In the genomic region with DNA sequence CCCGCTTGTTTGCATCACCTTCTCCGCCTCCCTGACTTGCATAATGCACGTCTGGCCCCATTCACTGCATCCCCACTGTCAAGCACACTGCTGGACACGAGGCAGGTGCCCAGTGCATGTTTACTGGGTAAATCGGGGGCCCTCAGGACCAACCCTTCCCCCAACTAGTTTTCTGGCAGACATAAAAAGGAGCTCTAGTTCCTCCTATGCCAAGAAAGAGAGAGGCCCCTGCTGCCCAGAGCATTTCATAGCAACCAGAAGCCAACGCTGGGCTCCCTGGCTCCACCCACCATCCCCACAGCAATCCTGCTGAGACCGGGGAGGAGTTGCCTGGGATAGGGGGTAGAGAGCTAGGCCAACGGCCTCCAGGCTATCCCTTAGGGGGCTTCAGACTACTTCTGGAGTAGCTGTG, we compare ENCODE assay signal across 12 cellular contexts. TPM values are rescaled to one million over a fixed set of nuclear protein-coding genes. Genes with fewer than 3 reads are reported as not detected.
DNase-seq lines count a peak whose midpoint lies in the region; ATAC-seq and TF ChIP-seq lines count a peak whose summit lies in the region.
"Had no signal": no experiment of that assay in that cellular context is flagged by ENCODE, and none has a peak within 500 bp of the region (broad histone marks: within the 10 kb centered on the region; RNA-seq: fewer than 3 reads in every experiment).

No MANE protein-coding gene starts in this region.

- H3K9ac ChIP-seq in endodermal cell (ENCODE audit: extremely low read depth, low read length, poor library complexity, severe bottlenecking) (no peak overlapping the region), mesendoderm (ENCODE audit: low read length) (peak overlapping the region; percentile 32)

- H3K27ac Mint-ChIP-seq in endodermal cell, result peak overlapping the region; percentile 52
- peak overlapping the region in 1 of 8 donors; percentile 29 for H3K27ac Mint-ChIP-seq in CD8-positive, alpha-beta memory T cell

- no peaks in the 10 kb centered on the region for H3K9me3 Mint-ChIP-seq in endodermal cell
- no peaks in the 10 kb centered on the region for H3K9me3 Mint-ChIP-seq in CD8-positive, alpha-beta memory T cell

- no peak overlapping the region for H3K23ac ChIP-seq in mesendoderm (ENCODE audit: low read length)

- peaks cover 4% of the 10 kb centered on the region for H3K4me1 Mint-ChIP-seq in endodermal cell
- peaks cover 0 to 9% (median 0%) of the 10 kb centered on the region in 3 donors for H3K4me1 Mint-ChIP-seq in CD8-positive, alpha-beta memory T cell

- no peak overlapping the region for H2BK15ac ChIP-seq in mesendoderm (replicated peaks; ENCODE audit: low read depth)

- POLR2A ChIA-PET in CD8-positive, alpha-beta memory T cell (lab: Charles Lee), result no interaction called here

- no peak overlapping the region for H2BK120ac ChIP-seq in mesendoderm (ENCODE audit: low read depth, low read length)

- DNase-seq in T47D (ENCODE audit: low read depth in 1 of 2, low spot score in 1 of 2) (peak; percentile 29 to 57), breast epithelium (ENCODE audit: low spot score in 2 of 2) (no peak), endodermal cell (peak; percentile 91), mesendoderm (peak; percentile 90), A172 (ENCODE audit: low spot score) (no peak), posterior vena cava (ENCODE audit: low spot score) (no peak)
- no peak for DNase-seq in CD8-positive, alpha-beta memory T cell
- DNase-seq: activated CD8-positive, alpha-beta memory T cell treated with anti-CD3 and anti-CD28 coated beads for 24 hours; NCI-H2029 treated with DMSO at 0.1 percent for 48 hours; SHP77 had no signal

- H2AK5ac ChIP-seq in mesendoderm (ENCODE audit: low read length), result no peak overlapping the region

- CTCF ChIA-PET in CD8-positive, alpha-beta memory T cell (lab: Charles Lee), result no interaction called here

- H3K4me3 ChIP-seq in breast epithelium (no peak overlapping the region), endodermal cell (ENCODE audit: low read length) (no peak overlapping the region), mesendoderm (ENCODE audit: low read length) (no peak overlapping the region)
- H3K4me3 ChIP-seq in CD8-positive, alpha-beta memory T cell (ENCODE audit: low read length), result no peak overlapping the region
- H3K4me3 ChIP-seq: adrenal gland had no signal

- WGBS in endodermal cell (ENCODE audit: insufficient coverage in 1 of 2, insufficient read length in 1 of 2), 2 experiments, result 58 to 62% methylated on average over 6 to 8 of the region's 8 CpGs
- no CpG with 5 or more reads among the region's 8 CpGs for WGBS in mesendoderm (ENCODE audit: extremely low coverage, insufficient coverage, low lambda C conversion rate)

- H3K4me3 Mint-ChIP-seq in endodermal cell, result no peak overlapping the region
- H3K4me3 Mint-ChIP-seq in CD8-positive, alpha-beta memory T cell, result no peak overlapping the region

- in situ Hi-C loops in T47D (cut with HindIII; ENCODE audit: low pct_unique_long_range_greater_than_20kb, low sequenced_read_pairs), result no loop called here

- no peak overlapping the region for H4K8ac ChIP-seq in mesendoderm (ENCODE audit: low read depth, low read length)

- intact Hi-C loops in breast epithelium (cut with DNase I; ENCODE audit: low total_unique reads), result no loop called here
- intact Hi-C loops in posterior vena cava (cut with DNase I), result no loop called here

- TF ChIP-seq POLR2A in breast epithelium (IDR thresholded peaks at IDR 0.05), result no peak

- no peaks in the 10 kb centered on the region for H3K27me3 ChIP-seq in breast epithelium
- no peaks in the 10 kb centered on the region for H3K27me3 ChIP-seq in endodermal cell (ENCODE audit: control insufficient read depth, insufficient read depth, low read length, poor library complexity, severe bottlenecking)
- no peaks in the 10 kb centered on the region for H3K27me3 ChIP-seq in mesendoderm (ENCODE audit: insufficient read depth, low read length, poor library complexity)
- H3K27me3 ChIP-seq in CD8-positive, alpha-beta memory T cell (ENCODE audit: insufficient read depth, low read length, poor library complexity, severe bottlenecking), result no peaks in the 10 kb centered on the region
- H3K27me3 ChIP-seq: adrenal gland had no signal

- H3K27ac ChIP-seq in breast epithelium (no peak overlapping the region), endodermal cell (ENCODE audit: low read depth, low read length) (no peak overlapping the region), mesendoderm (ENCODE audit: low read depth, low read length) (no peak overlapping the region)
- no peak overlapping the region for H3K27ac ChIP-seq in CD8-positive, alpha-beta memory T cell (ENCODE audit: low read depth, low read length)
- H3K27ac ChIP-seq: adrenal gland had no signal

- no peaks in the 10 kb centered on the region for H3K79me2 ChIP-seq in mesendoderm (ENCODE audit: control insufficient read depth, insufficient read depth, low read length)

- H3K56ac ChIP-seq in mesendoderm (ENCODE audit: low read length), result peak overlapping the region; percentile 60

- no peak overlapping the region for H3K4ac ChIP-seq in mesendoderm (ENCODE audit: low read depth, low read length)

- H3K36me3 Mint-ChIP-seq in endodermal cell (ENCODE audit: low read depth), result peaks cover 51% of the 10 kb centered on the region
- peaks cover 0 to 73% (median 14%) of the 10 kb centered on the region in 3 donors for H3K36me3 Mint-ChIP-seq in CD8-positive, alpha-beta memory T cell

- H3K79me1 ChIP-seq in mesendoderm (ENCODE audit: low read length), result peaks cover 1% of the 10 kb centered on the region

- H3K4me2 ChIP-seq in mesendoderm (ENCODE audit: low read length), result no peak overlapping the region

- no peak overlapping the region for H3K18ac ChIP-seq in mesendoderm (ENCODE audit: low read length)

- TF ChIP-seq CTCF in breast epithelium (IDR thresholded peaks at IDR 0.05), result no peak
- TF ChIP-seq CTCF in endodermal cell (conservative IDR thresholded peaks at IDR 0.05), result peak; percentile 44

- no peak overlapping the region for H4K5ac ChIP-seq in mesendoderm (ENCODE audit: low read length)

- no peak overlapping the region for H2BK5ac ChIP-seq in mesendoderm (ENCODE audit: low read length)

- H3K36me3 ChIP-seq in breast epithelium (no peaks in the 10 kb centered on the region), endodermal cell (ENCODE audit: control insufficient read depth, insufficient read depth, low read length) (peaks cover 42% of the 10 kb centered on the region), mesendoderm (ENCODE audit: control insufficient read depth, insufficient read depth, low read length) (peaks cover 6% of the 10 kb centered on the region)
- H3K36me3 ChIP-seq in CD8-positive, alpha-beta memory T cell (ENCODE audit: insufficient read depth, low read length), result peaks cover 4% of the 10 kb centered on the region

- H3K27me3 Mint-ChIP-seq in endodermal cell (ENCODE audit: insufficient read depth), result no peaks in the 10 kb centered on the region
- H3K27me3 Mint-ChIP-seq in CD8-positive, alpha-beta memory T cell, result no peaks in the 10 kb centered on the region

- ATAC-seq in GM19351 (IDR thresholded peaks at IDR 0.05; ENCODE audit: unreplicated experiment), result no peak

- H3K9me3 ChIP-seq in breast epithelium (no peaks in the 10 kb centered on the region), endodermal cell (ENCODE audit: control insufficient read depth, low read length) (no peaks in the 10 kb centered on the region)
- no peaks in the 10 kb centered on the region for H3K9me3 ChIP-seq in CD8-positive, alpha-beta memory T cell (ENCODE audit: low read length)
- H3K9me3 ChIP-seq: adrenal gland had no signal

- H3K4me1 ChIP-seq in breast epithelium (peaks cover 0 to 10% of the 10 kb centered on the region in 2 donors), endodermal cell (ENCODE audit: control insufficient read depth, insufficient read depth, low read length) (no peaks in the 10 kb centered on the region), mesendoderm (ENCODE audit: control insufficient read depth, low read depth, low read length) (no peaks in the 10 kb centered on the region)
- H3K4me1 ChIP-seq in CD8-positive, alpha-beta memory T cell (ENCODE audit: insufficient read depth, low read length), result no peaks in the 10 kb centered on the region
- H3K4me1 ChIP-seq: adrenal gland had no signal

RNA-seq across cellular contexts. Expression of a gene that starts 23.2 kb away (rescaled TPM):
- total RNA-seq in breast epithelium (10 to 100 TPM; 26.9 to 33.8 (median 30.4) TPM), endodermal cell (10 to 100 TPM; 35.1 to 35.9 TPM), posterior vena cava (10 to 100 TPM; 25.2 to 38.1 TPM)
- 22.0 TPM for polyA plus RNA-seq in endodermal cell (2013, experiment 1 of 2)
- polyA plus RNA-seq in endodermal cell (2013, experiment 2 of 2), result 20.3 TPM
- polyA plus RNA-seq in mesendoderm (2013, experiment 1 of 2), result 20.8 TPM
- polyA plus RNA-seq in mesendoderm (2013, experiment 2 of 2), result 21.7 TPM
- 36.0 and 36.7 TPM in 2 replicates for total RNA-seq in A172 (2014; rRNA removed; shearing (Covaris generic))
- 10 to 100 TPM; 38.0 to 42.4 TPM for total RNA-seq in CD8-positive, alpha-beta memory T cell
- polyA plus RNA-seq in CD8-positive, alpha-beta memory T cell, result 31.1 TPM

RNA-seq across cellular contexts. Expression of a gene that starts 23.9 kb away (rescaled TPM):
- total RNA-seq in breast epithelium, result under 1 TPM; 0.32 to 0.44 (median 0.33) TPM
- total RNA-seq in endodermal cell, result not detected
- 0.11 TPM for polyA plus RNA-seq in endodermal cell (2013, experiment 1 of 2)
- 0.08 TPM for polyA plus RNA-seq in endodermal cell (2013, experiment 2 of 2)
- polyA plus RNA-seq in mesendoderm (2013, experiment 1 of 2), result not detected
- 0.01 TPM for polyA plus RNA-seq in mesendoderm (2013, experiment 2 of 2)
- total RNA-seq in A172 (2014; rRNA removed; shearing (Covaris generic)), result 1.1 and 2.8 TPM in 2 replicates
- under 1 TPM; 0.15 to 0.20 TPM for total RNA-seq in CD8-positive, alpha-beta memory T cell
- 0.12 TPM for polyA plus RNA-seq in CD8-positive, alpha-beta memory T cell
- total RNA-seq in posterior vena cava, result under 1 TPM; 0.14 to 0.24 TPM

RNA-seq across cellular contexts. Expression of a gene that starts 39.9 kb away (rescaled TPM):
- total RNA-seq in breast epithelium (1 to 10 TPM; 7.2 to 9.5 (median 8.0) TPM), endodermal cell (1 to 10 TPM; 5.8 to 6.8 TPM), posterior vena cava (1 to 10 TPM; 7.1 to 8.1 TPM)
- polyA plus RNA-seq in endodermal cell (2013, experiment 1 of 2), result 4.3 TPM
- 5.0 TPM for polyA plus RNA-seq in endodermal cell (2013, experiment 2 of 2)
- polyA plus RNA-seq in mesendoderm (2013, experiment 1 of 2), result 3.1 TPM
- polyA plus RNA-seq in mesendoderm (2013, experiment 2 of 2), result 3.0 TPM
- total RNA-seq in A172 (2014; rRNA removed; shearing (Covaris generic)), result 27.7 and 28.8 TPM in 2 replicates
- total RNA-seq in CD8-positive, alpha-beta memory T cell, result 10 to 100 TPM; 19.5 to 20.6 TPM
- polyA plus RNA-seq in CD8-positive, alpha-beta memory T cell, result 5.0 TPM

Comparison
In these comparisons a context has a peak if more than half of its experiments do, and no peak if none do; other contexts are left out.
1. DNase-seq: peak in T47D (2 of 2), endodermal cell (single experiment) and mesendoderm (single experiment); none in breast epithelium (0 of 2), A172 (single experiment), CD8-positive, alpha-beta memory T cell (0 of 5) and posterior vena cava (single experiment).